Comparison of ENCODE assay signal across 13 cellular contexts in genomic region chr1:207327994-207328393, GRCh38. TPM values are rescaled to one million over a fixed set of nuclear protein-coding genes. Genes with fewer than 3 reads are reported as not detected.
DNase-seq lines count a peak whose midpoint lies in the region; ATAC-seq and TF ChIP-seq lines count a peak whose summit lies in the region.
"Had no signal": no experiment of that assay in that cellular context is flagged by ENCODE, and none has a peak within 500 bp of the region (broad histone marks: within the 10 kb centered on the region; RNA-seq: fewer than 3 reads in every experiment).

No MANE protein-coding gene starts in this region.

- no peak for TF ChIP-seq CTCF in CD4-positive, alpha-beta T cell (IDR thresholded peaks at IDR 0.05)
- TF ChIP-seq CTCF in transverse colon (IDR thresholded peaks at IDR 0.05), result no peak

- no peak for TF ChIP-seq EP300 in transverse colon (IDR thresholded peaks at IDR 0.05; ENCODE audit: low read depth)

- no peak for DNase-seq in CD4-positive, alpha-beta T cell
- peak; percentile 43 for DNase-seq in HT-29 (ENCODE audit: low spot score)
- DNase-seq in amniotic epithelial cell (ENCODE audit: low read depth), result peak; percentile 98
- no peak for DNase-seq in memory B cell (ENCODE audit: low spot score in 2 of 2)
- no peak for DNase-seq in stimulated activated CD4-positive, alpha-beta T cell treated with anti-CD3 and anti-CD28 coated beads, Interleukin-1b, Interleukin-23, amount 100 ng/mL, for 48 hours
- no peak for DNase-seq in DMS114 treated with DMSO at 0.1 percent for 48 hours (lab: John Stamatoyannopoulos, UW; ENCODE audit: unreplicated experiment)
- no peak for DNase-seq in NCI-H1694 treated with DMSO at 0.1 percent for 48 hours (lab: John Stamatoyannopoulos, UW)
- no peak for DNase-seq in transverse colon
- DNase-seq: foreskin melanocyte; kidney glomerular epithelial cell; NCI-H524; SK-N-SH; stimulated activated CD4-positive, alpha-beta T cell treated with anti-CD3 and anti-CD28 coated beads, Interleukin-4, amount 100 ng/mL, for 4 hours had no signal

- in situ Hi-C loops in transverse colon (cut with MboI; ENCODE audit: low pct_ligation_motif_present in 1 of 4, low pct_unique_long_range_greater_than_20kb in 1 of 4, low sequenced_read_pairs in 3 of 4), result no loop called here

- peak overlapping the region; percentile 22 for H3K4me3 Mint-ChIP-seq in CD4-positive, alpha-beta T cell
- no peak overlapping the region for H3K4me3 Mint-ChIP-seq in memory B cell

- intact Hi-C loops in CD4-positive, alpha-beta T cell (cut with DNase I, micrococcal nuclease), result loop anchor here (10.0 kb wide), 2 partner anchors 243 to 427 kb away; partner anchors contain the start of genes C4BPB (in 1 of the 2) and CD46 (in 1 of the 2)
- intact Hi-C loops in transverse colon (cut with DNase I; ENCODE audit: low total_unique reads), result loop anchor here (2.0 kb wide), 1 partner anchor 67 kb away; no protein-coding TSS in a partner anchor

- peaks cover 60% of the 10 kb centered on the region for H3K4me1 Mint-ChIP-seq in CD4-positive, alpha-beta T cell (ENCODE audit: low read depth)
- H3K4me1 Mint-ChIP-seq in memory B cell, result peaks cover 26% of the 10 kb centered on the region

- H3K36me3 Mint-ChIP-seq in CD4-positive, alpha-beta T cell (ENCODE audit: low read depth), result peaks cover 100% of the 10 kb centered on the region
- peaks cover 32% of the 10 kb centered on the region for H3K36me3 Mint-ChIP-seq in memory B cell

- CTCF ChIA-PET in CD4-positive, alpha-beta T cell (lab: Charles Lee), result no interaction called here

- H3K9me3 ChIP-seq in CD4-positive, alpha-beta T cell (ENCODE audit: control insufficient read depth, low read length), result peaks cover 7% of the 10 kb centered on the region
- H3K9me3 ChIP-seq in transverse colon, result no peaks in the 10 kb centered on the region
- H3K9me3 ChIP-seq: SK-N-SH had no signal

- peaks cover 0 to 14% (median 7%) of the 10 kb centered on the region in 4 donors for H3K4me1 ChIP-seq in transverse colon

- ATAC-seq in CD4-positive, alpha-beta T cell (ENCODE audit: poor library complexity), result peak; percentile 18
- peak; percentile 20 for ATAC-seq in memory B cell (ENCODE audit: low read depth)

- H3K36me3 ChIP-seq in transverse colon, result peaks cover 0 to 61% (median 19%) of the 10 kb centered on the region in 4 donors

- peaks cover under 1% of the 10 kb centered on the region for H3K9me3 Mint-ChIP-seq in CD4-positive, alpha-beta T cell
- no peaks in the 10 kb centered on the region for H3K9me3 Mint-ChIP-seq in memory B cell

- H3K27ac Mint-ChIP-seq in CD4-positive, alpha-beta T cell, result peak overlapping the region; percentile 19
- peak overlapping the region; percentile 86 for H3K27ac Mint-ChIP-seq in memory B cell

- no peaks in the 10 kb centered on the region for H3K27me3 ChIP-seq in CD4-positive, alpha-beta T cell (ENCODE audit: control insufficient read depth, insufficient read depth, low read length)
- no peaks in the 10 kb centered on the region for H3K27me3 ChIP-seq in transverse colon

- TF ChIP-seq POLR2A in transverse colon (IDR thresholded peaks at IDR 0.05), result no peak

- POLR2A ChIA-PET in CD4-positive, alpha-beta T cell (lab: Charles Lee), result no interaction called here

- H3K4me3 ChIP-seq in transverse colon, result no peak overlapping the region

- no peak overlapping the region for H3K27ac ChIP-seq in CD4-positive, alpha-beta T cell (ENCODE audit: low read depth, low read length)
- H3K27ac ChIP-seq in transverse colon, result no peak overlapping the region

- no peaks in the 10 kb centered on the region for H3K27me3 Mint-ChIP-seq in CD4-positive, alpha-beta T cell
- H3K27me3 Mint-ChIP-seq in memory B cell, result no peaks in the 10 kb centered on the region

RNA-seq across cellular contexts. Expression of gene CD55, which starts 6.5 kb away (rescaled TPM):
- total RNA-seq in CD4-positive, alpha-beta T cell, result 100 to 1,000 TPM; 218 to 229 TPM
- 55.0 and 65.9 TPM in 2 replicates for total RNA-seq in HT-29 (2014; rRNA removed; shearing (Covaris generic))
- 10 to 100 TPM in 3 of 4 donors, 1 to 10 TPM in 1; 8.0 to 75.4 (median 40.1) TPM for total RNA-seq in transverse colon

Comparison
In these comparisons a context has a peak if more than half of its experiments do, and no peak if none do; other contexts are left out.
1. DNase-seq: peak in HT-29 (single experiment) and amniotic epithelial cell (single experiment); none in CD4-positive, alpha-beta T cell (0 of 10), memory B cell (0 of 2), stimulated activated CD4-positive, alpha-beta T cell treated with anti-CD3 and anti-CD28 coated beads, Interleukin-1b, Interleukin-23, amount 100 ng/mL, for 48 hours (single experiment), DMS114 treated with DMSO at 0.1 percent for 48 hours (single experiment), NCI-H1694 treated with DMSO at 0.1 percent for 48 hours (single experiment) and transverse colon (single experiment).